In the genomic region with DNA sequence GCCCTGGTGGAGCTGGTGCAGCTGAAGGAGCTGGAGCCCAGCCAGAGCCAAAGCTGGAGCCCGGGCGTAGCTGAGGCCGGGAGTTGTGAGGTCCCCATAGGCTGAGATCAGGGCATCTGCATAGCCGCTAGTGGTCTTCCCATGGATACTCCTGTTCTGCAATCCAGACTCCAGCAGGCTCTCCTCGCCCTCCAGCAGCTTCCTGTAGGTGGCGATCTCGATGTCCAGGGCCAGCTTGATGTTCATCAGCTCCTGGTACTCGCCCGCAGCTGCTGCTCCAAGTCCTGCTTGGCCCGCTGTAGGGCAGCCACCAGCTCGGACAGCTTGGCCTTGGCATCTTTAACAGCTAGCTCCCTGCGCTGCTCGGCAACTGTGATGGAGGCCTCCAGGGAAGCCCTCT, we compare ENCODE assay signal across 20 cellular contexts.
DNase-seq lines count a peak whose midpoint lies in the region; ATAC-seq and TF ChIP-seq lines count a peak whose summit lies in the region.
"Had no signal": no experiment of that assay in that cellular context is flagged by ENCODE, and none has a peak within 500 bp of the region (broad histone marks: within the 10 kb centered on the region; RNA-seq: fewer than 3 reads in every experiment).

No MANE protein-coding gene starts in this region.

- TF ChIP-seq CTCF in 22Rv1 (IDR thresholded peaks at IDR 0.05) (peak; percentile 42), GM23338 (conservative IDR thresholded peaks at IDR 0.05; ENCODE audit: low read depth in 2 of 2) (peak; percentile 55 to 76), OCI-LY7 (conservative IDR thresholded peaks at IDR 0.05; ENCODE audit: low read length) (0 out of 2 replicates have a peak, but pooled peaks have one; percentile 13), endodermal cell (conservative IDR thresholded peaks at IDR 0.05) (peak; percentile 80), lower lobe of right lung (IDR thresholded peaks at IDR 0.05) (no peak), ascending aorta (IDR thresholded peaks at IDR 0.05) (no peak)

- H3K4me1 Mint-ChIP-seq in GM23338, result peaks cover 6% of the 10 kb centered on the region
- H3K4me1 Mint-ChIP-seq in endodermal cell, result peaks cover 4% of the 10 kb centered on the region
- H3K4me1 Mint-ChIP-seq: activated B cell treated with CpG ODN at 0.5 μM for 24 hours; activated CD4-positive, alpha-beta memory T cell treated with anti-CD3 and anti-CD28 coated beads, Interleukin-2, amount 10 ng/mL, durations not matched to agents 7 days and 5 days had no signal

- H3K9me2 ChIP-seq in GM23338 (ENCODE audit: insufficient read depth) (no peaks in the 10 kb centered on the region; the same call in 1 of the 2 replicates), OCI-LY7 (ENCODE audit: insufficient read depth, low read length) (no peaks in the 10 kb centered on the region)

- no peaks in the 10 kb centered on the region for H3K79me2 ChIP-seq in GM23338 (replicated peaks; ENCODE audit: insufficient read depth)
- no peaks in the 10 kb centered on the region for H3K79me2 ChIP-seq in OCI-LY7 (ENCODE audit: insufficient read depth, low read depth, low read length)

- H3K36me3 ChIP-seq in GM23338 (ENCODE audit: insufficient read depth), result no peaks in the 10 kb centered on the region
- H3K36me3 ChIP-seq in OCI-LY7 (ENCODE audit: insufficient read depth, low read length), result no peaks in the 10 kb centered on the region
- H3K36me3 ChIP-seq in endodermal cell (ENCODE audit: control insufficient read depth, insufficient read depth, low read length), result no peaks in the 10 kb centered on the region
- H3K36me3 ChIP-seq in lower lobe of right lung, result no peaks in the 10 kb centered on the region
- H3K36me3 ChIP-seq in ascending aorta, result no peaks in the 10 kb centered on the region

- no peak overlapping the region for H3K4me3 ChIP-seq in GM23338
- H3K4me3 ChIP-seq in OCI-LY7 (ENCODE audit: low read depth, low read length, poor library complexity, severe bottlenecking), result no peak overlapping the region
- H3K4me3 ChIP-seq in endodermal cell (ENCODE audit: low read length), result no peak overlapping the region
- H3K4me3 ChIP-seq in lower lobe of right lung, result no peak overlapping the region
- no peak overlapping the region for H3K4me3 ChIP-seq in ascending aorta
- H3K4me3 ChIP-seq: dorsolateral prefrontal cortex had no signal

- H3K36me3 Mint-ChIP-seq in GM23338 (ENCODE audit: low read depth) (no peaks in the 10 kb centered on the region), endodermal cell (ENCODE audit: low read depth) (no peaks in the 10 kb centered on the region)
- H3K36me3 Mint-ChIP-seq: CD8-positive, alpha-beta T cell had no signal

- WGBS in endodermal cell (ENCODE audit: insufficient coverage in 1 of 2, insufficient read length in 1 of 2), 2 experiments, result 87 to 91% methylated on average over 12 to 13 of the region's 13 CpGs

- H3K9me3 Mint-ChIP-seq in GM23338 (no peaks in the 10 kb centered on the region), endodermal cell (no peaks in the 10 kb centered on the region)

- H3K4me2 ChIP-seq in GM23338 (no peak overlapping the region), OCI-LY7 (ENCODE audit: low read length) (no peak overlapping the region)

- CTCF ChIA-PET in OCI-LY7 (lab: Charles Lee; ENCODE audit: unreplicated experiment), result no interaction called here

- no TSS peak for BruUV-seq in OCI-LY7 (replicated peaks; lab: Mats Ljungman, UMichigan)

- no peak overlapping the region for H3K9ac ChIP-seq in endodermal cell (ENCODE audit: extremely low read depth, low read length, poor library complexity, severe bottlenecking)

- DNase-seq in GM23338 (ENCODE audit: low spot score) (peak; percentile 60), OCI-LY7 (ENCODE audit: low spot score) (no peak), endodermal cell (peak; percentile 91), cerebellar nuclear complex (lab: John Stamatoyannopoulos, UW) (no peak), lower lobe of right lung (no peak), ascending aorta (ENCODE audit: low spot score in 2 of 2) (no peak)
- DNase-seq: activated B cell treated with CpG ODN at 0.5 μM for 24 hours; activated CD4-positive, alpha-beta memory T cell treated with anti-CD3 and anti-CD28 coated beads, Interleukin-2, amount 10 ng/mL, durations not matched to agents 7 days and 5 days; activated naive CD4-positive, alpha-beta T cell; amygdala; caudate nucleus; CD8-positive, alpha-beta T cell; dorsolateral prefrontal cortex; NCI-H2029 treated with DMSO at 0.1 percent for 48 hours; NCI-H446; NK-92 treated with Interleukin-12 subunit alpha and Interleukin-12 subunit beta, amount 100 ng/mL, for 24 hours; retina had no signal

- H3F3A ChIP-seq in GM23338 (replicated peaks; ENCODE audit: low read depth), result no peaks in the 10 kb centered on the region

- H3K27me3 ChIP-seq in GM23338 (ENCODE audit: insufficient read depth), result no peaks in the 10 kb centered on the region
- H3K27me3 ChIP-seq in endodermal cell (ENCODE audit: control insufficient read depth, insufficient read depth, low read length, poor library complexity, severe bottlenecking), result no peaks in the 10 kb centered on the region
- H3K27me3 ChIP-seq in lower lobe of right lung (ENCODE audit: low read depth), result no peaks in the 10 kb centered on the region
- H3K27me3 ChIP-seq in ascending aorta, result no peaks in the 10 kb centered on the region
- H3K27me3 ChIP-seq: dorsolateral prefrontal cortex had no signal

- no peaks in the 10 kb centered on the region for H3K9me3 ChIP-seq in OCI-LY7 (ENCODE audit: low read length)
- no peaks in the 10 kb centered on the region for H3K9me3 ChIP-seq in endodermal cell (ENCODE audit: control insufficient read depth, low read length)
- H3K9me3 ChIP-seq in lower lobe of right lung, result no peaks in the 10 kb centered on the region
- no peaks in the 10 kb centered on the region for H3K9me3 ChIP-seq in ascending aorta

- ATAC-seq in GM23338 (peak; percentile 76), GM21390 (IDR thresholded peaks at IDR 0.05; ENCODE audit: unreplicated experiment) (no peak), lower lobe of right lung (no peak)
- ATAC-seq: CD8-positive, alpha-beta T cell; left colon had no signal

- no peak overlapping the region for H3K27ac Mint-ChIP-seq in GM23338
- no peak overlapping the region for H3K27ac Mint-ChIP-seq in endodermal cell
- H3K27ac Mint-ChIP-seq: activated B cell treated with CpG ODN at 0.5 μM for 24 hours; activated CD4-positive, alpha-beta memory T cell treated with anti-CD3 and anti-CD28 coated beads, Interleukin-2, amount 10 ng/mL, durations not matched to agents 7 days and 5 days; CD8-positive, alpha-beta T cell had no signal

- H3K4me1 ChIP-seq in GM23338 (ENCODE audit: insufficient read depth) (no peaks in the 10 kb centered on the region), OCI-LY7 (ENCODE audit: insufficient read depth, low read length, poor library complexity, severe bottlenecking) (no peaks in the 10 kb centered on the region), endodermal cell (ENCODE audit: control insufficient read depth, insufficient read depth, low read length) (no peaks in the 10 kb centered on the region), lower lobe of right lung (no peaks in the 10 kb centered on the region), ascending aorta (no peaks in the 10 kb centered on the region)

- H3K27ac ChIP-seq in 22Rv1 (no peak overlapping the region), GM23338 (ENCODE audit: low read depth) (no peak overlapping the region), OCI-LY7 (ENCODE audit: low read depth, low read length, poor library complexity, severe bottlenecking) (no peak overlapping the region), endodermal cell (ENCODE audit: low read depth, low read length) (no peak overlapping the region), lower lobe of right lung (no peak overlapping the region), ascending aorta (no peak overlapping the region)
- H3K27ac ChIP-seq: dorsolateral prefrontal cortex had no signal

- H3K4me3 Mint-ChIP-seq in GM23338 (no peak overlapping the region), endodermal cell (no peak overlapping the region)
- H3K4me3 Mint-ChIP-seq: activated B cell treated with CpG ODN at 0.5 μM for 24 hours; activated CD4-positive, alpha-beta memory T cell treated with anti-CD3 and anti-CD28 coated beads, Interleukin-2, amount 10 ng/mL, durations not matched to agents 7 days and 5 days; CD8-positive, alpha-beta T cell had no signal

- peak overlapping the region; percentile 63 for H2AFZ ChIP-seq in GM23338
- no peak overlapping the region for H2AFZ ChIP-seq in OCI-LY7 (ENCODE audit: low read length)

- POLR2A ChIA-PET in OCI-LY7 (lab: Charles Lee), result no interaction called here

- H4K20me1 ChIP-seq in GM23338 (replicated peaks; ENCODE audit: insufficient read depth) (no peaks in the 10 kb centered on the region), OCI-LY7 (ENCODE audit: insufficient read depth, low read length) (no peaks in the 10 kb centered on the region)

- intact Hi-C loops in OCI-LY7 (cut with micrococcal nuclease; ENCODE audit: unreplicated experiment), result no loop called here
- intact Hi-C loops in lower lobe of right lung (cut with DNase I), result no loop called here
- intact Hi-C loops in ascending aorta (cut with DNase I), result no loop called here

- H3K27me3 Mint-ChIP-seq in GM23338 (ENCODE audit: insufficient read depth, low read depth, poor library complexity) (no peaks in the 10 kb centered on the region), endodermal cell (ENCODE audit: insufficient read depth) (no peaks in the 10 kb centered on the region)
- H3K27me3 Mint-ChIP-seq: activated B cell treated with CpG ODN at 0.5 μM for 24 hours; activated CD4-positive, alpha-beta memory T cell treated with anti-CD3 and anti-CD28 coated beads, Interleukin-2, amount 10 ng/mL, durations not matched to agents 7 days and 5 days had no signal

Comparison
In these comparisons a context has a peak if more than half of its experiments do, and no peak if none do; other contexts are left out.
1. CTCF ChIP-seq: peak in 22Rv1 (single experiment), GM23338 (2 of 2), OCI-LY7 (single experiment) and endodermal cell (single experiment); none in lower lobe of right lung (single experiment) and ascending aorta (0 of 3).
2. DNase-seq: peak in GM23338 (single experiment) and endodermal cell (single experiment); none in OCI-LY7 (single experiment), cerebellar nuclear complex (0 of 2), lower lobe of right lung (single experiment) and ascending aorta (0 of 2).